10 cellular contexts compared by ENCODE assay signal in genomic region chr15:40291088-40291574, GRCh38. TPM values are rescaled to one million over a fixed set of nuclear protein-coding genes. Genes with fewer than 3 reads are reported as not detected.
A peak's percentile ranks its signal among the peaks of the same experiment; 100 is the strongest.
DNase-seq lines count a peak whose midpoint lies in the region; ATAC-seq and TF ChIP-seq lines count a peak whose summit lies in the region.
"Had no signal": no experiment of that assay in that cellular context is flagged by ENCODE, and none has a peak within 500 bp of the region (broad histone marks: within the 10 kb centered on the region; RNA-seq: fewer than 3 reads in every experiment).

No MANE protein-coding gene starts in this region.

- H3K36me3 ChIP-seq in BE2C: no peaks in the 10 kb centered on the region
- H3K36me3 ChIP-seq in endodermal cell (ENCODE audit: control insufficient read depth, insufficient read depth, low read length): no peaks in the 10 kb centered on the region
- no peaks in the 10 kb centered on the region for H3K36me3 ChIP-seq in mucosa of descending colon (ENCODE audit: low read depth)

- H3K9ac ChIP-seq in endodermal cell (ENCODE audit: extremely low read depth, low read length, poor library complexity, severe bottlenecking): no peak overlapping the region

- H3K4me3 Mint-ChIP-seq in endodermal cell: peak overlapping the region; percentile 25

- peak overlapping the region; percentile 37 for H3K4me3 ChIP-seq in BE2C (ENCODE audit: low read depth, low read length)
- peak overlapping the region; percentile 40 for H3K4me3 ChIP-seq in endodermal cell (ENCODE audit: low read length)
- no peak overlapping the region for H3K4me3 ChIP-seq in mucosa of descending colon

- intact Hi-C loops in mucosa of descending colon (cut with DNase I, micrococcal nuclease): no loop called here

- DNase-seq in BE2C (peak; percentile 75), NCI-H226 (peak; percentile 39), endodermal cell (peak; percentile 87), mucosa of descending colon (peak; percentile 69 to 81 (median 76)), NCI-H2029 treated with DMSO at 0.1 percent for 48 hours (lab: John Stamatoyannopoulos, UW) (no peak), globus pallidus (ENCODE audit: low spot score) (no peak)
- DNase-seq: hippocampal formation had no signal

- no peaks in the 10 kb centered on the region for H3K9me3 Mint-ChIP-seq in endodermal cell

- H3K36me3 Mint-ChIP-seq in endodermal cell (ENCODE audit: low read depth): no peaks in the 10 kb centered on the region

- no peak overlapping the region for H3K27ac Mint-ChIP-seq in endodermal cell

- peaks cover 2% of the 10 kb centered on the region for H3K4me1 Mint-ChIP-seq in endodermal cell

- H3K27me3 ChIP-seq in BE2C (no peaks in the 10 kb centered on the region), endodermal cell (ENCODE audit: control insufficient read depth, insufficient read depth, low read length, poor library complexity, severe bottlenecking) (peaks cover 100% of the 10 kb centered on the region)

- H3K4me1 ChIP-seq in BE2C: no peaks in the 10 kb centered on the region
- no peaks in the 10 kb centered on the region for H3K4me1 ChIP-seq in endodermal cell (ENCODE audit: control insufficient read depth, insufficient read depth, low read length)
- peaks cover 15% of the 10 kb centered on the region for H3K4me1 ChIP-seq in mucosa of descending colon (ENCODE audit: low read depth)

- 4 to 5% methylated on average over 29 to 55 of the region's 55 CpGs for WGBS in endodermal cell (ENCODE audit: insufficient coverage in 1 of 2, insufficient read length in 1 of 2), 2 experiments

- ATAC-seq in mucosa of descending colon: peak; percentile 78
- no peak for ATAC-seq in HG03095 (IDR thresholded peaks at IDR 0.05; ENCODE audit: unreplicated experiment)
- no peak for ATAC-seq in HG03520 (IDR thresholded peaks at IDR 0.05; ENCODE audit: unreplicated experiment)

- peaks cover 87% of the 10 kb centered on the region for H3K27me3 Mint-ChIP-seq in endodermal cell (ENCODE audit: insufficient read depth)

- no peak for TF ChIP-seq CTCF in BE2C (IDR thresholded peaks at IDR 0.05; ENCODE audit: low read depth, low read length)
- TF ChIP-seq CTCF in endodermal cell (conservative IDR thresholded peaks at IDR 0.05): no peak
- no peak for TF ChIP-seq CTCF in mucosa of descending colon (IDR thresholded peaks at IDR 0.05)

- no peaks in the 10 kb centered on the region for H3K9me3 ChIP-seq in BE2C
- no peaks in the 10 kb centered on the region for H3K9me3 ChIP-seq in endodermal cell (ENCODE audit: control insufficient read depth, low read length)
- no peaks in the 10 kb centered on the region for H3K9me3 ChIP-seq in mucosa of descending colon

- H3K27ac ChIP-seq in endodermal cell (ENCODE audit: low read depth, low read length): no peak overlapping the region

RNA-seq across cellular contexts. Expression of gene ANKRD63, which starts 8.3 kb away (rescaled TPM):
- polyA plus RNA-seq in BE2C (2012; ENCODE audit: insufficient read depth, insufficient read length, low read depth): not detected
- total RNA-seq in endodermal cell (not detected), mucosa of descending colon (under 1 TPM in 1 of 3 donors, not detected in 2; 0.25 TPM)
- polyA plus RNA-seq in endodermal cell (2013, experiment 1 of 2): 0.39 TPM
- 0.33 TPM for polyA plus RNA-seq in endodermal cell (2013, experiment 2 of 2)
- total RNA-seq: urinary bladder had no signal
- polyA plus RNA-seq: urinary bladder had no signal

RNA-seq across cellular contexts. Expression of gene PLCB2, which starts 16.6 kb away (rescaled TPM):
- polyA plus RNA-seq in BE2C (2012; ENCODE audit: insufficient read depth, insufficient read length, low read depth): 30.8 TPM
- total RNA-seq in endodermal cell: 1 to 10 TPM; 4.4 to 5.3 TPM
- polyA plus RNA-seq in endodermal cell (2013, experiment 1 of 2): 5.8 TPM
- polyA plus RNA-seq in endodermal cell (2013, experiment 2 of 2): 5.2 TPM
- total RNA-seq in mucosa of descending colon: 10 to 100 TPM in 2 of 3 donors, 1 to 10 TPM in 1; 9.9 to 21.8 (median 17.4) TPM

RNA-seq across cellular contexts. Expression of gene INAFM2, which starts 32.4 kb away (rescaled TPM):
- polyA plus RNA-seq in BE2C (2012; ENCODE audit: insufficient read depth, insufficient read length, low read depth): 51.0 TPM
- 1 to 10 TPM; 4.6 to 8.6 TPM for total RNA-seq in endodermal cell
- polyA plus RNA-seq in endodermal cell (2013, experiment 1 of 2): 22.2 TPM
- 19.8 TPM for polyA plus RNA-seq in endodermal cell (2013, experiment 2 of 2)
- 100 to 1,000 TPM in 1 of 3 donors, 10 to 100 TPM in 2; 15.6 to 120 (median 21.1) TPM for total RNA-seq in mucosa of descending colon

RNA-seq across cellular contexts. Expression of gene CCDC9B, which starts 49.6 kb away (rescaled TPM):
- 6.5 TPM for polyA plus RNA-seq in BE2C (2012; ENCODE audit: insufficient read depth, insufficient read length, low read depth)
- total RNA-seq in endodermal cell (under 1 TPM; 0.15 to 0.42 TPM), mucosa of descending colon (100 to 1,000 TPM in 1 of 3 donors, 10 to 100 TPM in 2; 34.9 to 204 (median 37.2) TPM)
- polyA plus RNA-seq in endodermal cell (2013, experiment 1 of 2): 0.57 TPM
- 0.12 TPM for polyA plus RNA-seq in endodermal cell (2013, experiment 2 of 2)

RNA-seq across cellular contexts. Expression of gene PAK6, which starts 52.3 kb away (rescaled TPM):
- 2.4 TPM for polyA plus RNA-seq in BE2C (2012; ENCODE audit: insufficient read depth, insufficient read length, low read depth)
- total RNA-seq in endodermal cell: 1 to 10 TPM; 7.7 to 9.1 TPM
- polyA plus RNA-seq in endodermal cell (2013, experiment 1 of 2): 0.96 TPM
- polyA plus RNA-seq in endodermal cell (2013, experiment 2 of 2): 0.29 TPM
- 1 to 10 TPM in 2 of 3 donors, under 1 TPM in 1; 0.98 to 3.1 (median 2.7) TPM for total RNA-seq in mucosa of descending colon

Comparison
In these comparisons a context has a peak if more than half of its experiments do, and no peak if none do; other contexts are left out.
1. DNase-seq: peak in BE2C (single experiment), NCI-H226 (single experiment), endodermal cell (single experiment) and mucosa of descending colon (3 of 3); none in NCI-H2029 treated with DMSO at 0.1 percent for 48 hours (single experiment) and globus pallidus (single experiment).